8 cellular contexts compared by ENCODE assay signal in the genomic region with DNA sequence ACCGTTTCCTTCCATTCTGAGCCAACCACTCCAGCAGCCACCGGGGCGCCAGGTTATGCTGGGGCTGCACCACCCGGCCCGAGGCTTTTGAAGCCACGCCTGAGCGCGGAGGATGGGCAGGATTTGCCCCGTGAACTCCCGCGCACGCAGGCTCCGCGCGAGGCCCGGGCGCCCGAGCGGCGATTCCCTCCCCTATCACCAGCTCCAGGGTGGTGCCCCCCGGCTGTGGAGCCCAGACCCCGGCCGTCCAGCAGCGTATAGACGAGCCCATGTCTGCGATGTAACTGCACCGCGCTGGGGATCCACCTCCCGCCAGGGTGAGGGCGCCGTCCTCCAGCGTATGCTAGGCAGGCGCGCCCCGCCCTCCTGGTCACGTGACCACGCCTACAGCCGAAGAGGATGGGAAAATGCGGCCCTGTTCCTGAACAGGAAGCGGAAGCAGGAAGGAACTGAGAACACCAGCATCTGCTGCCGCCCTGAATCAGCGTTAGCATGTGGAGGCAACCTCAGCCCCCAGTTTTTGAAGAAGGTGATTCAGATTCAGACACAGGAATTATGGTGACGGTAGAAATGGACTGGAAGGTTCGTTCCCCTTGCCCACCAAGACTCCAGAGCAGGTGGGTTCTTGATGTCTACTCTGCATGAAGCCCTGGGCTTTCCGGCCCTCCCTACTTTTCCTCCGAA. TPM values are rescaled to one million over a fixed set of nuclear protein-coding genes. Genes with fewer than 3 reads are reported as not detected.
DNase-seq lines count a peak whose midpoint lies in the region; ATAC-seq and TF ChIP-seq lines count a peak whose summit lies in the region.

No MANE protein-coding gene starts in this region.

- no peaks in the 10 kb centered on the region for H3K27me3 ChIP-seq in MM.1S (replicated peaks; ENCODE audit: insufficient read depth, low read length)
- H3K27me3 ChIP-seq in osteoblast (ENCODE audit: insufficient read depth, low read length), result no peaks in the 10 kb centered on the region
- no peaks in the 10 kb centered on the region for H3K27me3 ChIP-seq in thoracic aorta (replicated peaks; ENCODE audit: insufficient read depth)

- peaks cover 8% of the 10 kb centered on the region; the same call in 1 of the 2 replicates for H3F3A ChIP-seq in MM.1S (ENCODE audit: insufficient read depth, low read length)

- H3K4me2 ChIP-seq in MM.1S (ENCODE audit: low read depth, low read length) (peak overlapping the region; percentile 95), osteoblast (ENCODE audit: insufficient read depth, low read length) (peak overlapping the region; percentile 93)

- H3K4me3 ChIP-seq in MM.1S (ENCODE audit: low read length) (peak overlapping the region; percentile 67), osteoblast (ENCODE audit: insufficient read depth, low read length) (peak overlapping the region; percentile 79), thoracic aorta (peak overlapping the region; percentile 89)

- no peaks in the 10 kb centered on the region for H3K79me2 ChIP-seq in MM.1S (ENCODE audit: low read length)
- peaks cover 2% of the 10 kb centered on the region for H3K79me2 ChIP-seq in osteoblast (ENCODE audit: insufficient read depth, low read length)

- DNase-seq in GM04503 (ENCODE audit: low read depth), result peak; percentile 45
- DNase-seq in HCEC 1CT, result peak; percentile 91
- DNase-seq in MM.1S, result peak; percentile 95
- peak; percentile 35 for DNase-seq in SK-MEL-5 (ENCODE audit: low read depth, low spot score)
- peak; percentile 97 for DNase-seq in activated naive CD4-positive, alpha-beta T cell treated with anti-CD3 and anti-CD28 coated beads, Interleukin-2, amount 50 U/mL, for 16 hours
- peak; percentile 61 for DNase-seq in glomerular endothelial cell (ENCODE audit: extremely low read depth, low read depth, low spot score)
- peak; percentile 96 for DNase-seq in osteoblast (ENCODE audit: insufficient read length, low spot score, missing footprints)
- DNase-seq in thoracic aorta (ENCODE audit: low spot score), result peak; percentile 94

- peak; percentile 29; the same call in 1 of the 2 replicates for TF ChIP-seq CTCF in MM.1S (IDR thresholded peaks at IDR 0.05; ENCODE audit: low read length)
- peak; percentile 40 for TF ChIP-seq CTCF in osteoblast (IDR thresholded peaks at IDR 0.05; ENCODE audit: extremely low read depth, low read depth, low read length)
- no peak for TF ChIP-seq CTCF in thoracic aorta (IDR thresholded peaks at IDR 0.05)

- H3K9me3 ChIP-seq in MM.1S (replicated peaks; ENCODE audit: insufficient read depth, low read length) (no peaks in the 10 kb centered on the region), osteoblast (ENCODE audit: low read depth, low read length) (no peaks in the 10 kb centered on the region), thoracic aorta (no peaks in the 10 kb centered on the region)

- H2AFZ ChIP-seq in MM.1S (ENCODE audit: low read length) (peak overlapping the region; percentile 86), osteoblast (ENCODE audit: low read length) (peak overlapping the region; percentile 90)

- H3K27ac ChIP-seq in MM.1S (ENCODE audit: low read length) (no peak overlapping the region; the same call in 1 of the 2 replicates), osteoblast (ENCODE audit: low read depth, low read length) (peak overlapping the region; percentile 50), thoracic aorta (peak overlapping the region; percentile 62 to 81)

- no peaks in the 10 kb centered on the region for H4K20me1 ChIP-seq in MM.1S (ENCODE audit: insufficient read depth, low read length)
- no peaks in the 10 kb centered on the region for H4K20me1 ChIP-seq in osteoblast (ENCODE audit: insufficient read depth, low read length)

- H3K4me1 ChIP-seq in MM.1S (ENCODE audit: low read length), result peaks cover 12% of the 10 kb centered on the region
- peaks cover 13% of the 10 kb centered on the region for H3K4me1 ChIP-seq in osteoblast (ENCODE audit: insufficient read depth, low read length)
- H3K4me1 ChIP-seq in thoracic aorta (ENCODE audit: control insufficient read depth in 1 of 2, low read depth in 2 of 2), result peaks cover 5 to 6% of the 10 kb centered on the region in 2 donors

- no peaks in the 10 kb centered on the region for H3K36me3 ChIP-seq in MM.1S (replicated peaks; ENCODE audit: insufficient read depth, low read length)
- H3K36me3 ChIP-seq in osteoblast (ENCODE audit: insufficient read depth, low read length), result peaks cover 30% of the 10 kb centered on the region
- peaks cover 22% of the 10 kb centered on the region for H3K36me3 ChIP-seq in thoracic aorta

- peak overlapping the region; percentile 31; the same call in 1 of the 2 replicates for H3K9ac ChIP-seq in MM.1S (ENCODE audit: low read length)

- ATAC-seq in thoracic aorta (ENCODE audit: insufficient number of reproducible peaks, low FRiP score, low read depth), result peak; percentile 92

- in situ Hi-C loops in SK-MEL-5 (cut with HindIII; ENCODE audit: low pct_unique_long_range_greater_than_20kb, low sequenced_read_pairs), result no loop called here

- no peaks in the 10 kb centered on the region for H3K9me2 ChIP-seq in MM.1S (replicated peaks; ENCODE audit: insufficient read depth, low read length)

RNA-seq across cellular contexts. Expression of a gene that starts 46.0 kb away (rescaled TPM):
- total RNA-seq in SK-MEL-5 (2014; rRNA removed; shearing (Covaris generic)), result 83.8 and 90.1 TPM in 2 replicates
- polyA plus RNA-seq in SK-MEL-5 (2015; cell fraction: cytosol; rRNA removed), result 65.7 and 81.4 TPM in 2 replicates
- polyA plus RNA-seq in SK-MEL-5 (2015; cell fraction: nucleus; rRNA removed), result 54.4 and 73.8 TPM in 2 replicates
- total RNA-seq in glomerular endothelial cell (80.1 and 91.6 TPM in 2 replicates), osteoblast (91.6 and 91.9 TPM in 2 replicates), thoracic aorta (100 to 1,000 TPM in 1 of 2 donors, 10 to 100 TPM in 1; 73.5 to 102 TPM)

Comparison
In these comparisons a context has a peak if more than half of its experiments do, and no peak if none do; other contexts are left out.
1. DNase-seq: peak in every context shown above with its lines; median percentile 97 in activated naive CD4-positive, alpha-beta T cell treated with anti-CD3 and anti-CD28 coated beads, Interleukin-2, amount 50 U/mL, for 16 hours; 96 in osteoblast; 95 in MM.1S; 94 in thoracic aorta; 91 in HCEC 1CT; 61 in glomerular endothelial cell; 45 in GM04503; 35 in SK-MEL-5.